1 cellular context compared by ENCODE assay signal in genomic region chr12:104348994-104349494, GRCh38.
TF ChIP-seq lines count a peak whose summit lies in the region.

No MANE protein-coding gene starts in this region.

TF ChIP-seq in HepG2, 621 proteins besides CTCF, POLR2A, EP300 and RAD21 (continued from another document):
- TF ChIP-seq, protein P1, sequence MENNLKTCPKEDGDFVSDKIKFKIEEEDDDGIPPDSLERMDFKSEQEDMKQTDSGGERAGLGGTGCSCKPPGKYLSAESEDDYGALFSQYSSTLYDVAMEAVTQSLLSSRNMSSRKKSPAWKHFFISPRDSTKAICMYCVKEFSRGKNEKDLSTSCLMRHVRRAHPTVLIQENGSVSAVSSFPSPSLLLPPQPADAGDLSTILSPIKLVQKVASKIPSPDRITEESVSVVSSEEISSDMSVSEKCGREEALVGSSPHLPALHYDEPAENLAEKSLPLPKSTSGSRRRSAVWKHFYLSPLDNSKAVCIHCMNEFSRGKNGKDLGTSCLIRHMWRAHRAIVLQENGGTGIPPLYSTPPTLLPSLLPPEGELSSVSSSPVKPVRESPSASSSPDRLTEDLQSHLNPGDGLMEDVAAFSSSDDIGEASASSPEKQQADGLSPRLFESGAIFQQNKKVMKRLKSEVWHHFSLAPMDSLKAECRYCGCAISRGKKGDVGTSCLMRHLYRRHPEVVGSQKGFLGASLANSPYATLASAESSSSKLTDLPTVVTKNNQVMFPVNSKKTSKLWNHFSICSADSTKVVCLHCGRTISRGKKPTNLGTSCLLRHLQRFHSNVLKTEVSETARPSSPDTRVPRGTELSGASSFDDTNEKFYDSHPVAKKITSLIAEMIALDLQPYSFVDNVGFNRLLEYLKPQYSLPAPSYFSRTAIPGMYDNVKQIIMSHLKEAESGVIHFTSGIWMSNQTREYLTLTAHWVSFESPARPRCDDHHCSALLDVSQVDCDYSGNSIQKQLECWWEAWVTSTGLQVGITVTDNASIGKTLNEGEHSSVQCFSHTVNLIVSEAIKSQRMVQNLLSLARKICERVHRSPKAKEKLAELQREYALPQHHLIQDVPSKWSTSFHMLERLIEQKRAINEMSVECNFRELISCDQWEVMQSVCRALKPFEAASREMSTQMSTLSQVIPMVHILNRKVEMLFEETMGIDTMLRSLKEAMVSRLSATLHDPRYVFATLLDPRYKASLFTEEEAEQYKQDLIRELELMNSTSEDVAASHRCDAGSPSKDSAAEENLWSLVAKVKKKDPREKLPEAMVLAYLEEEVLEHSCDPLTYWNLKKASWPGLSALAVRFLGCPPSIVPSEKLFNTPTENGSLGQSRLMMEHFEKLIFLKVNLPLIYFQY (CRISPR knock-in tag; IDR thresholded peaks at IDR 0.05; ENCODE audit: borderline replicate concordance): no peak
- no peak for TF ChIP-seq GPN1 (CRISPR knock-in tag; IDR thresholded peaks at IDR 0.05; ENCODE audit: borderline replicate concordance)
TF ChIP-seq in HepG2: peak in this region for 0.
